In the genomic region with DNA sequence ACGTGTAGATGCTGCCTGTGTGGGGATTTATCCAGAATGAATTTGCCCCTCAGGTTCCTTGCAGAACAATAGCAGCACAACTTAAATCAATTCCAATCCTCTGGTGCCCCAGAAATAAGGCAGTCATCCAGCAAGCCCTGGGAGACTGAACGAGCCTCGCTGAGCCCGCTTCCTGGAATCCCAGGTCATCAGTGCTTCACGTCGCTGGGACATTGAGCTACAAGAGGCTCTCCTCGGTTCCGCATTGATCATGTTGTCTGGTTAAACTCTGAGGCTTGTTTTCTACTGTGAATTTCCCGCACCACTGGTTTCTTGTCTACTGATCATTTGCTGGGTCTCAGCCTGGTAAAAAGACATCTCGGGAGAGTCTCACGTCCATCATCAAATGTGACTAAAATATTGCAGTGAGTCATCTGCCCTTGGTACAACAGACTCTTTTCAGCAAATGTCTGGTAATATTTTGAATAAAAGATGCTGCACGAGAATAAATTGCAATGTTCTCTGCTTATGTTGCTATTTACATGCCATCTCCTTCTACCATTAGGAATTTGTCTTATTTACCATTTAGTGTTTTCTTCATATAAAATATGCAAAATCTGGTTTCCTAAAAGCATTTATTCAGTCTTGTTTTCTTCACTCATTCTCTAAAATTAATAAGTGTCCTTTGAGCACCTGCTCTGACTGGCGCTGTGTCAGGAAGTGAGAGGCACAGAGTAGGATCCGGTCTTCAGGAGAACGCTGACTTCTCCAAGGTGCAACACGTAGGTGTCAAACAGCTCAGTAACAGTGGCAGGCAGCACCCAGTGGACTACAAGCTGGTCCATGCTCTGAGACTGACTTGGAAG, we compare ENCODE assay signal across 10 cellular contexts.
DNase-seq lines count a peak whose midpoint lies in the region; ATAC-seq and TF ChIP-seq lines count a peak whose summit lies in the region.
"Had no signal": no experiment of that assay in that cellular context is flagged by ENCODE, and none has a peak within 500 bp of the region (broad histone marks: within the 10 kb centered on the region; RNA-seq: fewer than 3 reads in every experiment).

No MANE protein-coding gene starts in this region.

- no peaks in the 10 kb centered on the region for H3K9me3 Mint-ChIP-seq in endodermal cell
- H3K9me3 Mint-ChIP-seq in osteocyte (ENCODE audit: unreplicated experiment) = peaks cover 2% of the 10 kb centered on the region

- H3K36me3 Mint-ChIP-seq in endodermal cell (ENCODE audit: low read depth) = peaks cover 1% of the 10 kb centered on the region
- H3K36me3 Mint-ChIP-seq in osteocyte (ENCODE audit: unreplicated experiment) = no peaks in the 10 kb centered on the region

- no peaks in the 10 kb centered on the region for H3K4me1 Mint-ChIP-seq in endodermal cell
- H3K4me1 Mint-ChIP-seq in osteocyte (ENCODE audit: unreplicated experiment) = peaks cover 5% of the 10 kb centered on the region

- intact Hi-C loops in PC-9 (cut with micrococcal nuclease; ENCODE audit: unreplicated experiment) = no loop called here

- no peaks in the 10 kb centered on the region for H3K27me3 ChIP-seq in endodermal cell (ENCODE audit: control insufficient read depth, insufficient read depth, low read length, poor library complexity, severe bottlenecking)
- no peaks in the 10 kb centered on the region for H3K27me3 ChIP-seq in mesenchymal stem cell (ENCODE audit: control insufficient read depth in 1 of 2, insufficient read depth in 1 of 2, low read length in 2 of 2)
- peaks cover 13% of the 10 kb centered on the region; the same call in 1 of the 2 replicates for H3K27me3 ChIP-seq in PC-9 (ENCODE audit: insufficient read depth, low read depth)

- H3K27me3 Mint-ChIP-seq in endodermal cell (ENCODE audit: insufficient read depth) (no peaks in the 10 kb centered on the region), osteocyte (ENCODE audit: unreplicated experiment) (no peaks in the 10 kb centered on the region)

- H2AK5ac ChIP-seq in mesenchymal stem cell (ENCODE audit: low read length, severe bottlenecking) = no peak overlapping the region

- BruUV-seq in PC-9 (replicated peaks; lab: Mats Ljungman, UMichigan) = no TSS peak

- no peaks in the 10 kb centered on the region for H3K9me2 ChIP-seq in PC-9 (ENCODE audit: insufficient read depth)

- no peaks in the 10 kb centered on the region; the same call in 1 of the 2 replicates for H4K20me1 ChIP-seq in PC-9 (ENCODE audit: insufficient read depth)

- no peak overlapping the region for H2BK120ac ChIP-seq in mesenchymal stem cell (ENCODE audit: low read depth, low read length)

- H3K18ac ChIP-seq in mesenchymal stem cell (ENCODE audit: low read depth in 1 of 2, low read length in 2 of 2) = no peak overlapping the region

- ATAC-seq in GM19395 (IDR thresholded peaks at IDR 0.05; ENCODE audit: unreplicated experiment) (peak; percentile 45), HG03378 (IDR thresholded peaks at IDR 0.05; ENCODE audit: unreplicated experiment) (peak; percentile 41)

- H3K9me3 ChIP-seq in endodermal cell (ENCODE audit: control insufficient read depth, low read length) (no peaks in the 10 kb centered on the region), mesenchymal stem cell (ENCODE audit: control insufficient read depth, low read length) (no peaks in the 10 kb centered on the region), PC-9 (ENCODE audit: insufficient read depth, low read depth) (no peaks in the 10 kb centered on the region)

- H2AFZ ChIP-seq in mesenchymal stem cell (ENCODE audit: low read depth, low read length) = no peak overlapping the region
- H2AFZ ChIP-seq in PC-9 = no peak overlapping the region

- H3K4me1 ChIP-seq in endodermal cell (ENCODE audit: control insufficient read depth, insufficient read depth, low read length) = no peaks in the 10 kb centered on the region
- peaks cover 9% of the 10 kb centered on the region for H3K4me1 ChIP-seq in mesenchymal stem cell (ENCODE audit: control insufficient read depth, insufficient read depth, low read depth, low read length)
- no peaks in the 10 kb centered on the region for H3K4me1 ChIP-seq in PC-9 (replicated peaks; ENCODE audit: insufficient read depth)

- no peak overlapping the region for H4K91ac ChIP-seq in mesenchymal stem cell (ENCODE audit: low read length)

- H3K14ac ChIP-seq in mesenchymal stem cell (ENCODE audit: low read length in 2 of 2) = no peak overlapping the region

- H3K79me1 ChIP-seq in mesenchymal stem cell (replicated peaks; ENCODE audit: low read length, poor library complexity, severe bottlenecking) = no peaks in the 10 kb centered on the region

- H3K79me2 ChIP-seq in PC-9 (ENCODE audit: low read depth) = no peaks in the 10 kb centered on the region

- H3F3A ChIP-seq in PC-9 (ENCODE audit: insufficient read depth, low read depth) = no peaks in the 10 kb centered on the region

- H3K4me3 ChIP-seq in endodermal cell (ENCODE audit: low read length) (no peak overlapping the region), mesenchymal stem cell (ENCODE audit: insufficient read depth in 1 of 2, low read depth in 1 of 2, low read length in 2 of 2) (no peak overlapping the region), PC-9 (no peak overlapping the region)
- H3K4me3 ChIP-seq: lung had no signal

- POLR2A ChIA-PET in PC-9 (lab: Charles Lee; ENCODE audit: unreplicated experiment) = no interaction called here

- no peak overlapping the region for H3K27ac Mint-ChIP-seq in endodermal cell
- H3K27ac Mint-ChIP-seq in osteocyte (ENCODE audit: unreplicated experiment) = no peak overlapping the region

- DNase-seq in endodermal cell (no peak), retina (peak; percentile 63), osteocyte (ENCODE audit: extremely low spot score, unreplicated experiment) (no peak), mesenchymal stem cell (no peak), PC-9 (no peak)
- no peak for DNase-seq in activated CD8-positive, alpha-beta memory T cell treated with anti-CD3 and anti-CD28 coated beads for 24 hours
- DNase-seq: SIG-M5 had no signal

- H4K8ac ChIP-seq in mesenchymal stem cell (ENCODE audit: low read length) = no peak overlapping the region

- CTCF ChIA-PET in PC-9 (lab: Charles Lee) = no interaction called here

- H3K27ac ChIP-seq in endodermal cell (ENCODE audit: low read depth, low read length) = peak overlapping the region; percentile 39
- no peak overlapping the region for H3K27ac ChIP-seq in mesenchymal stem cell (ENCODE audit: low read length, poor library complexity, severe bottlenecking)
- no peak overlapping the region for H3K27ac ChIP-seq in PC-9

- TF ChIP-seq CTCF in endodermal cell (conservative IDR thresholded peaks at IDR 0.05) (no peak), osteocyte (IDR thresholded peaks at IDR 0.05) (no peak), PC-9 (conservative IDR thresholded peaks at IDR 0.05) (no peak)

- no peak overlapping the region for H3K4me3 Mint-ChIP-seq in endodermal cell
- H3K4me3 Mint-ChIP-seq in osteocyte (ENCODE audit: unreplicated experiment) = no peak overlapping the region

- H3K36me3 ChIP-seq in endodermal cell (ENCODE audit: control insufficient read depth, insufficient read depth, low read length) = no peaks in the 10 kb centered on the region
- no peaks in the 10 kb centered on the region for H3K36me3 ChIP-seq in mesenchymal stem cell (ENCODE audit: control insufficient read depth in 1 of 2, insufficient read depth in 2 of 2, low read depth in 1 of 2, low read length in 2 of 2)
- no peaks in the 10 kb centered on the region for H3K36me3 ChIP-seq in PC-9 (ENCODE audit: low read depth)

- H3K9ac ChIP-seq in endodermal cell (ENCODE audit: extremely low read depth, low read length, poor library complexity, severe bottlenecking) = no peak overlapping the region
- no peak overlapping the region for H3K9ac ChIP-seq in mesenchymal stem cell (ENCODE audit: low read length)

- no peak overlapping the region for H3K23ac ChIP-seq in mesenchymal stem cell (ENCODE audit: low read length in 2 of 2)

- 89 to 92% methylated on average over 15 to 16 of the region's 16 CpGs for WGBS in endodermal cell (ENCODE audit: insufficient coverage in 1 of 2, insufficient read length in 1 of 2), 2 experiments
- WGBS in mesenchymal stem cell = 78% methylated on average over 15 of the region's 16 CpGs

- no peak overlapping the region for H3K4me2 ChIP-seq in mesenchymal stem cell (ENCODE audit: low read length, poor library complexity, severe bottlenecking)
- H3K4me2 ChIP-seq in PC-9 = no peak overlapping the region

- H2BK15ac ChIP-seq in mesenchymal stem cell (ENCODE audit: low read depth, poor library complexity, severe bottlenecking) = no peak overlapping the region

- no peak overlapping the region for H2BK12ac ChIP-seq in mesenchymal stem cell (ENCODE audit: low read length in 2 of 2)

- no peak overlapping the region for H3K4ac ChIP-seq in mesenchymal stem cell (ENCODE audit: low read depth in 1 of 2, low read length in 2 of 2)

- no peak overlapping the region for H2BK5ac ChIP-seq in mesenchymal stem cell (ENCODE audit: low read depth, low read length, poor library complexity, severe bottlenecking)
